Comparison of ENCODE assay signal across 1 cellular context in genomic region chr3:173289072-173289471, GRCh38.
TF ChIP-seq lines count a peak whose summit lies in the region.

No MANE protein-coding gene starts in this region.

TF ChIP-seq in GM23338, 12 proteins besides CTCF, POLR2A, EP300 and RAD21 (continued from another document):
- TF ChIP-seq ZNF462 (CRISPR knock-in tag; IDR thresholded peaks at IDR 0.05) (no peak), ETS1 (IDR thresholded peaks at IDR 0.05) (no peak), NANOG (IDR thresholded peaks at IDR 0.05; ENCODE audit: borderline replicate concordance) (no peak), EZH2 (IDR thresholded peaks at IDR 0.05; ENCODE audit: low read depth, unreplicated experiment) (no peak), ZNF114 (CRISPR knock-in tag; IDR thresholded peaks at IDR 0.05) (no peak)
- TF ChIP-seq, protein P1, sequence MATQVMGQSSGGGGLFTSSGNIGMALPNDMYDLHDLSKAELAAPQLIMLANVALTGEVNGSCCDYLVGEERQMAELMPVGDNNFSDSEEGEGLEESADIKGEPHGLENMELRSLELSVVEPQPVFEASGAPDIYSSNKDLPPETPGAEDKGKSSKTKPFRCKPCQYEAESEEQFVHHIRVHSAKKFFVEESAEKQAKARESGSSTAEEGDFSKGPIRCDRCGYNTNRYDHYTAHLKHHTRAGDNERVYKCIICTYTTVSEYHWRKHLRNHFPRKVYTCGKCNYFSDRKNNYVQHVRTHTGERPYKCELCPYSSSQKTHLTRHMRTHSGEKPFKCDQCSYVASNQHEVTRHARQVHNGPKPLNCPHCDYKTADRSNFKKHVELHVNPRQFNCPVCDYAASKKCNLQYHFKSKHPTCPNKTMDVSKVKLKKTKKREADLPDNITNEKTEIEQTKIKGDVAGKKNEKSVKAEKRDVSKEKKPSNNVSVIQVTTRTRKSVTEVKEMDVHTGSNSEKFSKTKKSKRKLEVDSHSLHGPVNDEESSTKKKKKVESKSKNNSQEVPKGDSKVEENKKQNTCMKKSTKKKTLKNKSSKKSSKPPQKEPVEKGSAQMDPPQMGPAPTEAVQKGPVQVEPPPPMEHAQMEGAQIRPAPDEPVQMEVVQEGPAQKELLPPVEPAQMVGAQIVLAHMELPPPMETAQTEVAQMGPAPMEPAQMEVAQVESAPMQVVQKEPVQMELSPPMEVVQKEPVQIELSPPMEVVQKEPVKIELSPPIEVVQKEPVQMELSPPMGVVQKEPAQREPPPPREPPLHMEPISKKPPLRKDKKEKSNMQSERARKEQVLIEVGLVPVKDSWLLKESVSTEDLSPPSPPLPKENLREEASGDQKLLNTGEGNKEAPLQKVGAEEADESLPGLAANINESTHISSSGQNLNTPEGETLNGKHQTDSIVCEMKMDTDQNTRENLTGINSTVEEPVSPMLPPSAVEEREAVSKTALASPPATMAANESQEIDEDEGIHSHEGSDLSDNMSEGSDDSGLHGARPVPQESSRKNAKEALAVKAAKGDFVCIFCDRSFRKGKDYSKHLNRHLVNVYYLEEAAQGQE (IDR thresholded peaks at IDR 0.05; ENCODE audit: unreplicated experiment) = no peak
